Comparison of ENCODE assay signal across 8 cellular contexts in genomic region chr14:21913759-21914158, GRCh38.
DNase-seq lines count a peak whose midpoint lies in the region; ATAC-seq and TF ChIP-seq lines count a peak whose summit lies in the region.

No MANE protein-coding gene starts in this region.

- H3K36me3 ChIP-seq in naive thymus-derived CD4-positive, alpha-beta T cell (ENCODE audit: control insufficient read depth in 2 of 3, insufficient read depth in 3 of 3, low read length in 3 of 3) = no peaks in the 10 kb centered on the region
- no peaks in the 10 kb centered on the region for H3K36me3 ChIP-seq in stomach

- POLR2A ChIA-PET in activated CD4-positive, alpha-beta memory T cell treated with anti-CD3 and anti-CD28 coated beads, Interleukin-2, amount 10 ng/mL, durations not matched to agents 7 days and 5 days (lab: Charles Lee) = interaction anchor here (0.9 to 2.9 kb wide), 10 partner anchors 9 to 973 kb away, joined by 3 to 14 read pairs (median 3); no protein-coding TSS in a partner anchor
- POLR2A ChIA-PET in naive thymus-derived CD4-positive, alpha-beta T cell (lab: Charles Lee) = interaction anchor here (0.6 to 3.5 kb wide), 11 partner anchors 11 to 657 kb away, joined by 3 to 20 read pairs (median 3); no protein-coding TSS in a partner anchor

- peak; percentile 69 for TF ChIP-seq CTCF in HFFc6 (IDR thresholded peaks at IDR 0.05)
- TF ChIP-seq CTCF in stomach (IDR thresholded peaks at IDR 0.05) = peak in 5 of 7 experiments; percentile 17 to 62 (median 53)

- TF ChIP-seq POLR2A in stomach (IDR thresholded peaks at IDR 0.05) = no peak

- peaks cover 3 to 29% of the 10 kb centered on the region in 2 donors for H3K4me1 ChIP-seq in naive thymus-derived CD4-positive, alpha-beta T cell (ENCODE audit: control insufficient read depth in 2 of 2, insufficient read depth in 2 of 2, low read length in 2 of 2)
- peaks cover 10 to 41% (median 31%) of the 10 kb centered on the region in 4 donors for H3K4me1 ChIP-seq in stomach

- DNase-seq in DMS153 (lab: John Stamatoyannopoulos, UW) (peak; percentile 26), HFFc6 (peak; percentile 1), NCI-H82 (lab: John Stamatoyannopoulos, UW) (peak; percentile 100), epithelial cell of prostate (ENCODE audit: low read depth, low spot score) (peak; percentile 33), stomach (peak; percentile 69)
- peak; percentile 83 for DNase-seq in activated CD4-positive, alpha-beta memory T cell treated with anti-CD3 and anti-CD28 coated beads, Interleukin-2, amount 10 ng/mL, durations not matched to agents 7 days and 5 days
- peak; percentile 10 to 83 (median 75) for DNase-seq in naive thymus-derived CD4-positive, alpha-beta T cell

- CTCF ChIA-PET in activated CD4-positive, alpha-beta memory T cell treated with anti-CD3 and anti-CD28 coated beads, Interleukin-2, amount 10 ng/mL, durations not matched to agents 7 days and 5 days (lab: Charles Lee) = interaction anchor here (0.6 to 2.9 kb wide), 36 partner anchors 9 to 972 kb away, joined by 3 to 26 read pairs (median 4); no protein-coding TSS in a partner anchor
- CTCF ChIA-PET in naive thymus-derived CD4-positive, alpha-beta T cell (lab: Charles Lee) = interaction anchor here (0.7 to 2.6 kb wide), 27 partner anchors 9 to 740 kb away, joined by 3 to 16 read pairs (median 5); no protein-coding TSS in a partner anchor

- H3K4me3 ChIP-seq in naive thymus-derived CD4-positive, alpha-beta T cell (ENCODE audit: low read length) = peak overlapping the region; percentile 34
- H3K4me3 ChIP-seq in stomach = no peak overlapping the region

- no peak for TF ChIP-seq EP300 in stomach (IDR thresholded peaks at IDR 0.05)

- H3K27ac ChIP-seq in epithelial cell of prostate (no peak overlapping the region), stomach (peak overlapping the region in 4 of 5 donors; percentile 68 to 84 (median 78))
- H3K27ac ChIP-seq in naive thymus-derived CD4-positive, alpha-beta T cell (ENCODE audit: low read depth, low read length) = peak overlapping the region; percentile 6

- no peaks in the 10 kb centered on the region for H3K27me3 ChIP-seq in naive thymus-derived CD4-positive, alpha-beta T cell (ENCODE audit: control insufficient read depth in 2 of 2, insufficient read depth in 2 of 2, low read length in 2 of 2)
- H3K27me3 ChIP-seq in stomach = no peaks in the 10 kb centered on the region

- H3K27me3 Mint-ChIP-seq in HFFc6 (ENCODE audit: insufficient read depth) = no peaks in the 10 kb centered on the region
- H3K27me3 Mint-ChIP-seq in activated CD4-positive, alpha-beta memory T cell treated with anti-CD3 and anti-CD28 coated beads, Interleukin-2, amount 10 ng/mL, durations not matched to agents 7 days and 5 days = peaks cover 8% of the 10 kb centered on the region
- peaks cover 0 to 2% (median 0%) of the 10 kb centered on the region in 5 donors for H3K27me3 Mint-ChIP-seq in naive thymus-derived CD4-positive, alpha-beta T cell

- WGBS in stomach, 5 donors = 8 to 23% (median 14%) methylated on average over 6 of the region's 6 CpGs

- no peaks in the 10 kb centered on the region; the same call in none of the 2 replicates for H3K9me3 Mint-ChIP-seq in HFFc6
- no peaks in the 10 kb centered on the region for H3K9me3 Mint-ChIP-seq in activated CD4-positive, alpha-beta memory T cell treated with anti-CD3 and anti-CD28 coated beads, Interleukin-2, amount 10 ng/mL, durations not matched to agents 7 days and 5 days
- peaks cover 0 to 1% (median 0%) of the 10 kb centered on the region in 11 donors for H3K9me3 Mint-ChIP-seq in naive thymus-derived CD4-positive, alpha-beta T cell

- H3K4me3 Mint-ChIP-seq in HFFc6 = no peak overlapping the region
- H3K4me3 Mint-ChIP-seq in activated CD4-positive, alpha-beta memory T cell treated with anti-CD3 and anti-CD28 coated beads, Interleukin-2, amount 10 ng/mL, durations not matched to agents 7 days and 5 days = peak overlapping the region; percentile 30
- peak overlapping the region; percentile 16 to 82 (median 64) for H3K4me3 Mint-ChIP-seq in naive thymus-derived CD4-positive, alpha-beta T cell

- no peaks in the 10 kb centered on the region for H3K36me3 Mint-ChIP-seq in HFFc6 (ENCODE audit: low read depth)
- no peaks in the 10 kb centered on the region for H3K36me3 Mint-ChIP-seq in activated CD4-positive, alpha-beta memory T cell treated with anti-CD3 and anti-CD28 coated beads, Interleukin-2, amount 10 ng/mL, durations not matched to agents 7 days and 5 days (ENCODE audit: low read depth)
- H3K36me3 Mint-ChIP-seq in naive thymus-derived CD4-positive, alpha-beta T cell = peaks cover 0 to 2% (median 0%) of the 10 kb centered on the region in 5 donors

- peak; percentile 92 for ATAC-seq in naive thymus-derived CD4-positive, alpha-beta T cell
- no peak for ATAC-seq in GM18517 (IDR thresholded peaks at IDR 0.05; ENCODE audit: unreplicated experiment)

- H3K27ac Mint-ChIP-seq in HFFc6 = no peak overlapping the region
- H3K27ac Mint-ChIP-seq in activated CD4-positive, alpha-beta memory T cell treated with anti-CD3 and anti-CD28 coated beads, Interleukin-2, amount 10 ng/mL, durations not matched to agents 7 days and 5 days = peak overlapping the region; percentile 76
- H3K27ac Mint-ChIP-seq in naive thymus-derived CD4-positive, alpha-beta T cell = peak overlapping the region; percentile 33 to 89 (median 73)

- intact Hi-C loops in naive thymus-derived CD4-positive, alpha-beta T cell (cut with micrococcal nuclease) = loop anchor here (1.0 to 10.0 kb wide), 9 partner anchors 11 to 1069 kb away; partner anchors contain the start of gene AJUBA (in 1 of the 2)
- intact Hi-C loops in stomach (cut with DNase I; ENCODE audit: low total_unique reads) = no loop called here

- H3K9me3 ChIP-seq in naive thymus-derived CD4-positive, alpha-beta T cell (ENCODE audit: control insufficient read depth in 2 of 3, low read length in 3 of 3) = no peaks in the 10 kb centered on the region
- no peaks in the 10 kb centered on the region for H3K9me3 ChIP-seq in stomach

- H3K4me1 Mint-ChIP-seq in HFFc6 (ENCODE audit: low read depth) = no peaks in the 10 kb centered on the region
- H3K4me1 Mint-ChIP-seq in activated CD4-positive, alpha-beta memory T cell treated with anti-CD3 and anti-CD28 coated beads, Interleukin-2, amount 10 ng/mL, durations not matched to agents 7 days and 5 days = peaks cover 58% of the 10 kb centered on the region
- peaks cover 15 to 61% (median 48%) of the 10 kb centered on the region in 7 donors for H3K4me1 Mint-ChIP-seq in naive thymus-derived CD4-positive, alpha-beta T cell

Comparison
In these comparisons a context has a peak if more than half of its experiments do, and no peak if none do; other contexts are left out.
1. DNase-seq: peak in every context shown above with its lines; median percentile 100 in NCI-H82; 83 in activated CD4-positive, alpha-beta memory T cell treated with anti-CD3 and anti-CD28 coated beads, Interleukin-2, amount 10 ng/mL, durations not matched to agents 7 days and 5 days; 75 in naive thymus-derived CD4-positive, alpha-beta T cell; 69 in stomach; 33 in epithelial cell of prostate; 26 in DMS153; 1 in HFFc6.